Comparison of ENCODE assay signal across 23 cellular contexts in the genomic region with DNA sequence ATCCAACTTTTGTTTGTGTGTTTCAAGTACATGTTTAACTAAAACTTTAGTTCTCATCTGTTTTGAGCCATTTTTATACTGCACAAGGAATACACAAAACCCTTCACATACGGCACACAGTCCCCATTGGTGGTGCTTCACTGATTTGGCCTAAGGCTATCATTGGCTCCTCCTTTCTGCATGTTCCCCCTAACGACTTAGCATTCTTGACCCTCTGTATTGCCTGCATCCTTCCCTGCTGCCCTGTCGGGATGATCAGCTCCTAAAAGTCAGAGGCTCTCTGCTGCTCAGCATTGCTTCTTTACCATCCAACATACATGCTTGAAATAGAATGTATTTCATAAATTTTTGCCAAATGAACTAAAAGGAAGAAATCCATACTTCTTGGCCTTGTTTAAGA.
"Had no signal": no experiment of that assay in that cellular context is flagged by ENCODE, and none has a peak within 500 bp of the region (broad histone marks: within the 10 kb centered on the region; RNA-seq: fewer than 3 reads in every experiment).

No MANE protein-coding gene starts in this region.

- H3K27me3 Mint-ChIP-seq: activated CD4-positive, alpha-beta T cell treated with anti-CD3 and anti-CD28 coated beads, Interleukin-2, amount 10 ng/mL, durations not matched to agents 7 days and 5 days; activated naive CD4-positive, alpha-beta T cell treated with anti-CD3 and anti-CD28 coated beads, Interleukin-2, amount 10 ng/mL, durations not matched to agents 7 days and 5 days; activated naive CD8-positive, alpha-beta T cell; activated T-cell treated with anti-CD3 and anti-CD28 coated beads, Interleukin-2, amount 50 U/mL, for 24 hours had no signal

- H3K4me1 Mint-ChIP-seq: activated CD4-positive, alpha-beta T cell treated with anti-CD3 and anti-CD28 coated beads, Interleukin-2, amount 10 ng/mL, durations not matched to agents 7 days and 5 days; activated naive CD4-positive, alpha-beta T cell treated with anti-CD3 and anti-CD28 coated beads, Interleukin-2, amount 10 ng/mL, durations not matched to agents 7 days and 5 days; activated naive CD8-positive, alpha-beta T cell treated with anti-CD3 and anti-CD28 coated beads, Interleukin-2, amount 50 U/mL, for 24 hours had no signal

- H3K36me3 ChIP-seq: brain microvascular endothelial cell, WERI-Rb-1 had no signal

- H3K9ac ChIP-seq: KMS-11 had no signal

- H3K36me3 Mint-ChIP-seq: activated naive CD4-positive, alpha-beta T cell treated with anti-CD3 and anti-CD28 coated beads, Interleukin-2, amount 10 ng/mL, durations not matched to agents 7 days and 5 days; activated naive CD8-positive, alpha-beta T cell had no signal

- H2AFZ ChIP-seq: PC-9 had no signal

- H3K27me3 ChIP-seq: brain microvascular endothelial cell had no signal

- DNase-seq: activated CD4-positive, alpha-beta T cell treated with anti-CD3 and anti-CD28 coated beads, Interleukin-2, amount 10 ng/mL, durations not matched to agents 7 days and 5 days; activated CD4-positive, alpha-beta T cell treated with anti-CD3 and anti-CD28 coated beads, Interleukin-2, amount 50 U/mL, for 48 hours; activated CD8-positive, alpha-beta T cell treated with anti-CD3 and anti-CD28 coated beads, Interleukin-2, amount 10 ng/mL, durations not matched to agents 7 days and 5 days; activated effector memory CD4-positive, alpha-beta T cell treated with Interleukin-2 at 50 U/mL for 16 hours; activated naive CD4-positive, alpha-beta T cell treated with anti-CD3 and anti-CD28 coated beads, Interleukin-2, amount 10 ng/mL, durations not matched to agents 7 days and 5 days; activated naive CD8-positive, alpha-beta T cell treated with anti-CD3 and anti-CD28 coated beads, Interleukin-2, amount 50 U/mL, for 24 hours; activated T-cell treated with anti-CD3 and anti-CD28 coated beads, Interleukin-2, amount 50 U/mL, for 24 hours; aorta; brain microvascular endothelial cell; central memory CD4-positive, alpha-beta T cell; NCI-H1417 treated with DMSO at 0.1 percent for 48 hours; NCI-H187 treated with DMSO at 0.1 percent for 48 hours; NCI-H226; NK-92 treated with Interleukin-12 subunit alpha and Interleukin-12 subunit beta, amount 100 ng/mL, for 24 hours; PC-9; SIG-M5; T1000; WERI-Rb-1 had no signal

- H3K27ac ChIP-seq: brain microvascular endothelial cell, KMS-11, PC-9, RWPE1, WERI-Rb-1 had no signal

- H3K4me2 ChIP-seq: KMS-11, PC-9 had no signal

- H3K4me3 ChIP-seq: PC-9 had no signal

- H3K27ac Mint-ChIP-seq: activated CD4-positive, alpha-beta T cell treated with anti-CD3 and anti-CD28 coated beads, Interleukin-2, amount 10 ng/mL, durations not matched to agents 7 days and 5 days; activated CD8-positive, alpha-beta T cell treated with anti-CD3 and anti-CD28 coated beads, Interleukin-2, amount 10 ng/mL, durations not matched to agents 7 days and 5 days; activated naive CD4-positive, alpha-beta T cell treated with anti-CD3 and anti-CD28 coated beads, Interleukin-2, amount 10 ng/mL, durations not matched to agents 7 days and 5 days; activated naive CD8-positive, alpha-beta T cell; activated naive CD8-positive, alpha-beta T cell treated with anti-CD3 and anti-CD28 coated beads, Interleukin-2, amount 50 U/mL, for 24 hours; activated T-cell treated with anti-CD3 and anti-CD28 coated beads, Interleukin-2, amount 50 U/mL, for 24 hours; activated T-helper 1 cell treated with anti-CD3 and anti-CD28 coated beads, Interleukin-12 subunit alpha, Interleukin-12 subunit beta, Interleukin-2, Interleukin-4 antibody, amounts not matched to agents 30 ng/mL and 10 ng/mL and 1 ng/mL, durations not matched to agents 14 hours and 24 hours and 36 hours had no signal

- ATAC-seq: activated CD8-positive, alpha-beta T cell treated with anti-CD3 and anti-CD28 coated beads, Interleukin-2, amount 10 ng/mL, durations not matched to agents 7 days and 5 days; activated naive CD8-positive, alpha-beta T cell treated with anti-CD3 and anti-CD28 coated beads, Interleukin-2, amount 50 U/mL, for 24 hours; Right ventricle myocardium inferior had no signal

- H3K4me3 Mint-ChIP-seq: activated CD4-positive, alpha-beta T cell treated with anti-CD3 and anti-CD28 coated beads, Interleukin-2, amount 10 ng/mL, durations not matched to agents 7 days and 5 days; activated CD8-positive, alpha-beta T cell treated with anti-CD3 and anti-CD28 coated beads, Interleukin-2, amount 10 ng/mL, durations not matched to agents 7 days and 5 days; activated naive CD4-positive, alpha-beta T cell treated with anti-CD3 and anti-CD28 coated beads, Interleukin-2, amount 10 ng/mL, durations not matched to agents 7 days and 5 days; activated naive CD8-positive, alpha-beta T cell; activated naive CD8-positive, alpha-beta T cell treated with anti-CD3 and anti-CD28 coated beads, Interleukin-2, amount 50 U/mL, for 24 hours; activated T-cell treated with anti-CD3 and anti-CD28 coated beads, Interleukin-2, amount 50 U/mL, for 24 hours; activated T-helper 1 cell treated with anti-CD3 and anti-CD28 coated beads, Interleukin-12 subunit alpha, Interleukin-12 subunit beta, Interleukin-2, Interleukin-4 antibody, amounts not matched to agents 30 ng/mL and 10 ng/mL and 1 ng/mL, durations not matched to agents 14 hours and 24 hours and 36 hours had no signal
